In the genomic region with DNA sequence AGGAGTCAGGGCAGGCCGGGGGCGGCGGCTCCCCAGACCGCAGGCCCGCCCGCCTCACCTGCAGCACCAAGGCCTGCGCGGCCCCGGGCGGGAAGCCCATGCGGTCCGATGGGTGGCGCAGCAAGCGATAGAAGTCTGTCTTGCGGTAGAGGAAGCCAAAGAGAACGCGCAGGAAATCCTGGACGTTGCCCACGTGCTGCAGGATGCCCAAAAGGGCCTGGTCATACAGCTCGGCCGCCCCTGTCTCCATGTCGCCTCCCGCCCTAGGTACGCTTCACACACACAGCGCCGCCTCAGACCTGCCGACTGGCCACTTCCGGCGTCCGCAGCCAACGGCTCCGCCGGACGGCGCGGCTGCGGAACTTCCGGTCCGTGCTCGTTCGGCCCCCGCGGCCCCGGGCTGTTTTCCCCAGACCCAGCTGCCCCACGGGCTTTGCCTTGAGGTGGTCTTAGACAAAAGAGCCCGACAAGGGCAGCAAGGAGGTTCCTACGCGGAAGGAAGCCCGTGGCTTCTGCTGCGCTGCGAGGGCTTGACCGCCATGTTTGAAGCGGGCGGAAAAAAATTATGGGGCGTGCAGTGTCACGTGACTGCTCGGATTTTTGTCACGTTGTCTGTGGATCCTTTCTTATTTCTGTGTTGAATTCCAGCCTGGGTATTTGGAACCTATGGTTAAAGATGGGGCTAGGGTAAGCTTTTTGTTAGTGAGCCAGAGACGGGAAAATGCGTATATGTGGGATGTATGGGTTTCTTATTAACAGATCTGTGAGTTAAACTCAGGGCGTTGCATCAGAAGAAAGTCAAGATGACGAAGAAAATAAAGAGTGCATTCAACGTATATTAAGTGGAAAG, we compare ENCODE assay signal across 8 cellular contexts. TPM values are rescaled to one million over a fixed set of nuclear protein-coding genes. Genes with fewer than 3 reads are reported as not detected.
A peak's percentile ranks its signal among the peaks of the same experiment; 100 is the strongest.
DNase-seq lines count a peak whose midpoint lies in the region; ATAC-seq and TF ChIP-seq lines count a peak whose summit lies in the region.

A gene (minus strand): TSS at position 308 of the 850 bp plus-strand sequence. CDS start 58 bp downstream, at position 250.

- H4K20me1 ChIP-seq in KMS-11 (ENCODE audit: insufficient read depth) (no peaks in the 10 kb centered on the region), fibroblast of lung (ENCODE audit: control insufficient read depth, extremely low read depth, insufficient read depth, low read length) (no peaks in the 10 kb centered on the region)

- peak within 1 kb of the TSS; percentile 85 to 96 (median 90) for H3K4me3 Mint-ChIP-seq in naive thymus-derived CD4-positive, alpha-beta T cell

- in situ Hi-C loops in Panc1 (cut with HindIII; ENCODE audit: low pct_unique_long_range_greater_than_20kb, low sequenced_read_pairs) = no loop called here

- H3K4me3 ChIP-seq in KMS-11 (IDR thresholded peaks at IDR 0.05; ENCODE audit: insufficient read depth, low read depth, low read length) = peak within 1 kb of the TSS; percentile 75
- peak within 1 kb of the TSS; percentile 74 to 82 for H3K4me3 ChIP-seq in Panc1 (ENCODE audit: low read depth in 2 of 2, low read length in 2 of 2)
- H3K4me3 ChIP-seq in fibroblast of lung (replicated peaks in 1 of 4; ENCODE audit: control extremely low read depth in 1 of 4, insufficient read depth in 1 of 4, low read depth in 3 of 4, low read length in 4 of 4) = peak within 1 kb of the TSS; percentile 76 to 89 (median 81)
- peak within 1 kb of the TSS; percentile 92 for H3K4me3 ChIP-seq in naive thymus-derived CD4-positive, alpha-beta T cell (ENCODE audit: low read length)

- H3K4me1 Mint-ChIP-seq in naive thymus-derived CD4-positive, alpha-beta T cell = peaks cover 36 to 53% (median 48%) of the 10 kb centered on the region in 7 donors

- H3K27me3 Mint-ChIP-seq in naive thymus-derived CD4-positive, alpha-beta T cell = peaks cover 0 to 11% (median 3%) of the 10 kb centered on the region in 5 donors

- peak; percentile 86 for ATAC-seq in GM21737 (IDR thresholded peaks at IDR 0.05; ENCODE audit: unreplicated experiment)
- peak; percentile 99 for ATAC-seq in Panc1
- ATAC-seq in naive thymus-derived CD4-positive, alpha-beta T cell = peak; percentile 84

- DNase-seq in DMS79 treated with DMSO at 0.1 percent for 48 hours (lab: John Stamatoyannopoulos, UW) (peak; percentile 93), Panc1 (ENCODE audit: low read depth, low spot score) (peak; percentile 74), activated T-helper 1 cell treated with Interleukin-2 at 50 U/mL for 16 hours (ENCODE audit: low read depth) (peak; percentile 63), fibroblast of lung (ENCODE audit: low read depth in 2 of 2) (peak; percentile 83 to 88)
- DNase-seq in naive thymus-derived CD4-positive, alpha-beta T cell = peak; percentile 63 to 88 (median 84)
- peak; percentile 70 to 90 (median 78) for DNase-seq in stimulated activated naive CD4-positive, alpha-beta T cell (lab: John Stamatoyannopoulos, UW)

- H3K27ac Mint-ChIP-seq in naive thymus-derived CD4-positive, alpha-beta T cell = peak within 1 kb of the TSS; percentile 90 to 97 (median 93)

- H3K4me1 ChIP-seq in KMS-11 (ENCODE audit: low read depth, poor library complexity, severe bottlenecking) (peaks cover 21% of the 10 kb centered on the region), Panc1 (ENCODE audit: control insufficient read depth, insufficient read depth, low read length) (peaks cover 22% of the 10 kb centered on the region), fibroblast of lung (ENCODE audit: control insufficient read depth, extremely low read depth, insufficient read depth, low read length) (no peaks in the 10 kb centered on the region)
- peaks cover 28 to 30% of the 10 kb centered on the region in 2 donors for H3K4me1 ChIP-seq in naive thymus-derived CD4-positive, alpha-beta T cell (ENCODE audit: control insufficient read depth in 2 of 2, insufficient read depth in 2 of 2, low read length in 2 of 2)

- H2AFZ ChIP-seq in KMS-11 (ENCODE audit: low read depth) = peak within 1 kb of the TSS; percentile 66
- peak within 1 kb of the TSS; percentile 94 for H2AFZ ChIP-seq in fibroblast of lung (ENCODE audit: low read length)

- TSS peak; percentile 80 for BruUV-seq in Panc1 (replicated peaks; lab: Mats Ljungman, UMichigan)

- H3K27ac ChIP-seq in KMS-11 (peak within 1 kb of the TSS; percentile 94), Panc1 (ENCODE audit: low read length) (peak within 1 kb of the TSS; percentile 96), fibroblast of lung (ENCODE audit: insufficient read depth, low read length) (peak within 1 kb of the TSS; percentile 90)
- peak within 1 kb of the TSS; percentile 98 for H3K27ac ChIP-seq in naive thymus-derived CD4-positive, alpha-beta T cell (ENCODE audit: low read depth, low read length)

- TF ChIP-seq CTCF in KMS-11 (conservative IDR thresholded peaks at IDR 0.05; ENCODE audit: low read depth, low read length) = no peak
- peak; percentile 33; the same call in 1 of the 2 replicates for TF ChIP-seq CTCF in Panc1 (IDR thresholded peaks at IDR 0.05)
- peak; percentile 15 to 21 for TF ChIP-seq CTCF in fibroblast of lung (conservative IDR thresholded peaks at IDR 0.05 in 1 of 2, IDR thresholded peaks at IDR 0.05 in 1 of 2; ENCODE audit: low read depth in 1 of 2, low read length in 2 of 2)

- no peaks in the 10 kb centered on the region for H3K27me3 ChIP-seq in KMS-11 (ENCODE audit: insufficient read depth, low read depth)
- H3K27me3 ChIP-seq in Panc1 (ENCODE audit: control insufficient read depth, insufficient read depth, low read length) = no peaks in the 10 kb centered on the region; the same call in 1 of the 2 replicates
- H3K27me3 ChIP-seq in fibroblast of lung (ENCODE audit: control insufficient read depth, insufficient read depth, low read length) = no peaks in the 10 kb centered on the region
- H3K27me3 ChIP-seq in naive thymus-derived CD4-positive, alpha-beta T cell (ENCODE audit: control insufficient read depth in 2 of 2, insufficient read depth in 2 of 2, low read length in 2 of 2) = peaks cover 0 to 3% of the 10 kb centered on the region in 2 donors

- H3K9me3 Mint-ChIP-seq in naive thymus-derived CD4-positive, alpha-beta T cell = no peaks in the 10 kb centered on the region

- H3K4me2 ChIP-seq in KMS-11 (peak within 1 kb of the TSS; percentile 92), fibroblast of lung (ENCODE audit: extremely low read depth, insufficient read depth, low read length) (peak within 1 kb of the TSS; percentile 93)

- H3K36me3 Mint-ChIP-seq in naive thymus-derived CD4-positive, alpha-beta T cell = peaks cover 0 to 20% (median 12%) of the 10 kb centered on the region in 5 donors

- peak within 1 kb of the TSS; percentile 97 for H3K9ac ChIP-seq in KMS-11
- peak within 1 kb of the TSS; percentile 85 for H3K9ac ChIP-seq in fibroblast of lung (ENCODE audit: insufficient read depth, low read length)

- H3K79me2 ChIP-seq in KMS-11 (ENCODE audit: insufficient read depth, low read depth) (peaks cover 39% of the 10 kb centered on the region), fibroblast of lung (ENCODE audit: control insufficient read depth, insufficient read depth, low read length) (peaks cover 44% of the 10 kb centered on the region)

- CTCF ChIA-PET in Panc1 (lab: Charles Lee) = interaction anchor here (0.6 kb wide), 1 partner anchor 89 kb away, joined by 3 read pairs; no protein-coding TSS in a partner anchor
- CTCF ChIA-PET in naive thymus-derived CD4-positive, alpha-beta T cell (lab: Charles Lee) = interaction anchor here (0.7 to 1.4 kb wide), 3 partner anchors 75 to 116 kb away, joined by 3 to 4 read pairs (median 4); no protein-coding TSS in a partner anchor

- H3K9me3 ChIP-seq in Panc1 (ENCODE audit: control insufficient read depth, insufficient read depth, low read depth, low read length) = no peaks in the 10 kb centered on the region
- H3K9me3 ChIP-seq in fibroblast of lung (ENCODE audit: control insufficient read depth, insufficient read depth, low read depth, low read length) = no peaks in the 10 kb centered on the region
- H3K9me3 ChIP-seq in naive thymus-derived CD4-positive, alpha-beta T cell (ENCODE audit: control insufficient read depth in 2 of 3, low read length in 3 of 3) = no peaks in the 10 kb centered on the region

- POLR2A ChIA-PET in Panc1 (lab: Charles Lee) = interaction anchor here (0.5 to 1.8 kb wide), 2 partner anchors 48 to 69 kb away, joined by 3 to 6 read pairs; no protein-coding TSS in a partner anchor
- POLR2A ChIA-PET in naive thymus-derived CD4-positive, alpha-beta T cell (lab: Charles Lee) = interaction anchor here (0.7 to 3.2 kb wide), 31 partner anchors 8 to 621 kb away, joined by 3 to 42 read pairs (median 6); a partner anchor contains a TSS

- H3K36me3 ChIP-seq in KMS-11 (ENCODE audit: insufficient read depth) (no peaks in the 10 kb centered on the region), Panc1 (ENCODE audit: control insufficient read depth, insufficient read depth, low read length) (no peaks in the 10 kb centered on the region), fibroblast of lung (ENCODE audit: control insufficient read depth, insufficient read depth, low read length) (no peaks in the 10 kb centered on the region)
- peaks cover 0 to 6% (median 0%) of the 10 kb centered on the region in 3 experiments for H3K36me3 ChIP-seq in naive thymus-derived CD4-positive, alpha-beta T cell (ENCODE audit: control insufficient read depth in 2 of 3, insufficient read depth in 3 of 3, low read length in 3 of 3)

- intact Hi-C loops in Panc1 (cut with micrococcal nuclease; ENCODE audit: unreplicated experiment) = loop anchor here (5.0 kb wide), 1 partner anchor 72 kb away; no protein-coding TSS in a partner anchor
- intact Hi-C loops in naive thymus-derived CD4-positive, alpha-beta T cell (cut with micrococcal nuclease) = loop anchor here (1.0 to 5.0 kb wide), 24 partner anchors 30 to 1580 kb away; a partner anchor contains a TSS

RNA-seq across cellular contexts. Expression of the gene that starts here (rescaled TPM):
- total RNA-seq in Panc1 (2021; ENCODE audit: unreplicated experiment) (117 TPM), fibroblast of lung (67.0 and 68.7 TPM in 2 replicates)
- polyA plus RNA-seq in Panc1 (2012; ENCODE audit: insufficient read length) = 128 TPM
- 51.9 and 65.1 TPM in 2 replicates for polyA plus RNA-seq in fibroblast of lung
- polyA plus RNA-seq in fibroblast of lung (2012) = 65.5 and 82.2 TPM in 2 replicates
- polyA minus RNA-seq in fibroblast of lung (ENCODE audit: low replicate concordance) = 85.5 and 127 TPM in 2 replicates
- 100 to 1,000 TPM in 2 of 5 experiments, 10 to 100 TPM in 3; 79.4 to 117 (median 91.0) TPM for total RNA-seq in naive thymus-derived CD4-positive, alpha-beta T cell
- 10 to 100 TPM; 51.5 to 55.6 TPM for polyA plus RNA-seq in naive thymus-derived CD4-positive, alpha-beta T cell

Comparison
In these comparisons a context has a peak if more than half of its experiments do, and no peak if none do; other contexts are left out.
1. Peak in every context shown above with its lines: DNase-seq, ATAC-seq, H3K4me3 ChIP-seq and H3K27ac ChIP-seq.